15 cellular contexts compared by ENCODE assay signal in genomic region chrX:114046695-114047279, GRCh38.
DNase-seq lines count a peak whose midpoint lies in the region; ATAC-seq and TF ChIP-seq lines count a peak whose summit lies in the region.
"Had no signal": no experiment of that assay in that cellular context is flagged by ENCODE, and none has a peak within 500 bp of the region (broad histone marks: within the 10 kb centered on the region; RNA-seq: fewer than 3 reads in every experiment).

No MANE protein-coding gene starts in this region.

- H2BK5ac ChIP-seq in mesendoderm (ENCODE audit: low read length): no peak overlapping the region

- no peak overlapping the region for H2BK120ac ChIP-seq in mesendoderm (ENCODE audit: low read depth, low read length)

- H3K18ac ChIP-seq in mesendoderm (ENCODE audit: low read length): peak overlapping the region; percentile 56

- no peaks in the 10 kb centered on the region for H3K9me2 ChIP-seq in GM23338 (ENCODE audit: insufficient read depth)

- no peak overlapping the region for H2BK15ac ChIP-seq in mesendoderm (replicated peaks; ENCODE audit: low read depth)

- peak overlapping the region; percentile 30; the same call in 1 of the 2 replicates for H3K4me3 ChIP-seq in GM23338
- H3K4me3 ChIP-seq in mesendoderm (ENCODE audit: low read length): no peak overlapping the region
- H3K4me3 ChIP-seq in mucosa of descending colon: no peak overlapping the region
- H3K4me3 ChIP-seq: BLaER1 treated with 17β-estradiol and CSF1 and Interleukin-3, amounts not matched to agents 10 nM and 100 nM; GM12878 had no signal

- H3K9me3 ChIP-seq in mucosa of descending colon: no peaks in the 10 kb centered on the region
- H3K9me3 ChIP-seq: BLaER1 treated with 17β-estradiol and CSF1 and Interleukin-3, amounts not matched to agents 10 nM and 100 nM had no signal

- H3K9me3 Mint-ChIP-seq in GM23338 (no peaks in the 10 kb centered on the region; the same call in 2 of the 3 replicates), endothelial cell (ENCODE audit: unreplicated experiment) (no peaks in the 10 kb centered on the region)
- H3K9me3 Mint-ChIP-seq: CD8-positive, alpha-beta T cell had no signal

- H3K56ac ChIP-seq in mesendoderm (ENCODE audit: low read length): peak overlapping the region; percentile 15

- H3K4me1 Mint-ChIP-seq in GM23338 (peaks cover 14% of the 10 kb centered on the region; the same call in 2 of the 3 replicates), endothelial cell (ENCODE audit: unreplicated experiment) (peaks cover 8% of the 10 kb centered on the region)

- H3F3A ChIP-seq in GM23338 (replicated peaks; ENCODE audit: low read depth): 0 out of 2 replicates have a peak, but pooled peaks cover 8% of the 10 kb centered on the region

- H3K9ac ChIP-seq in mesendoderm (ENCODE audit: low read length): no peak overlapping the region
- H3K9ac ChIP-seq: BLaER1 treated with 17β-estradiol and CSF1 and Interleukin-3, amounts not matched to agents 10 nM and 100 nM had no signal

- no peaks in the 10 kb centered on the region for H4K20me1 ChIP-seq in GM23338 (replicated peaks; ENCODE audit: insufficient read depth)
- H4K20me1 ChIP-seq: BLaER1 treated with 17β-estradiol and CSF1 and Interleukin-3, amounts not matched to agents 10 nM and 100 nM had no signal

- peaks cover 12% of the 10 kb centered on the region for H3K4me1 ChIP-seq in GM23338 (ENCODE audit: insufficient read depth)
- no peaks in the 10 kb centered on the region for H3K4me1 ChIP-seq in mesendoderm (ENCODE audit: control insufficient read depth, low read depth, low read length)
- no peaks in the 10 kb centered on the region for H3K4me1 ChIP-seq in mucosa of descending colon (ENCODE audit: low read depth)
- H3K4me1 ChIP-seq: BLaER1 treated with 17β-estradiol and CSF1 and Interleukin-3, amounts not matched to agents 10 nM and 100 nM had no signal

- no peak overlapping the region for H4K8ac ChIP-seq in mesendoderm (ENCODE audit: low read depth, low read length)

- H3K27me3 Mint-ChIP-seq in GM23338 (ENCODE audit: insufficient read depth, low read depth, poor library complexity): peaks cover 4% of the 10 kb centered on the region
- peaks cover 1% of the 10 kb centered on the region for H3K27me3 Mint-ChIP-seq in endothelial cell (ENCODE audit: unreplicated experiment)

- no peak overlapping the region for H2AK5ac ChIP-seq in mesendoderm (ENCODE audit: low read length)

- no peak for TF ChIP-seq CTCF in GM23338 (conservative IDR thresholded peaks at IDR 0.05; ENCODE audit: low read depth in 2 of 2)
- no peak for TF ChIP-seq CTCF in endothelial cell (IDR thresholded peaks at IDR 0.05; ENCODE audit: unreplicated experiment)
- no peak for TF ChIP-seq CTCF in mucosa of descending colon (IDR thresholded peaks at IDR 0.05)

- H3K27ac Mint-ChIP-seq in GM23338 (no peak overlapping the region), endothelial cell (ENCODE audit: unreplicated experiment) (peak overlapping the region; percentile 36)
- H3K27ac Mint-ChIP-seq: CD8-positive, alpha-beta T cell had no signal

- DNase-seq in GM23338 (ENCODE audit: low spot score) (no peak), KBM-7 (peak; percentile 42), endothelial cell (ENCODE audit: low spot score) (no peak), mesendoderm (no peak), mucosa of descending colon (no peak), mesenteric fat pad (ENCODE audit: low spot score) (no peak)
- DNase-seq in activated T-cell treated with anti-CD3 and anti-CD28 coated beads, Interleukin-2, amount 50 U/mL, for 48 hours: no peak
- DNase-seq in activated naive CD4-positive, alpha-beta T cell treated with Interleukin-2 at 50 U/mL for 16 hours: no peak
- DNase-seq: 8988T; Calu3; CD8-positive, alpha-beta T cell; DMS79 treated with DMSO at 0.1 percent for 48 hours; HCEC 1CT had no signal

- H3K23ac ChIP-seq in mesendoderm (ENCODE audit: low read length): no peak overlapping the region

- no peak overlapping the region for H3K4ac ChIP-seq in mesendoderm (ENCODE audit: low read depth, low read length)

- H3K36me3 Mint-ChIP-seq in GM23338 (ENCODE audit: low read depth) (peaks cover 19% of the 10 kb centered on the region), endothelial cell (ENCODE audit: low read depth, unreplicated experiment) (no peaks in the 10 kb centered on the region)
- H3K36me3 Mint-ChIP-seq: CD8-positive, alpha-beta T cell had no signal

- H3K27me3 ChIP-seq in GM23338 (ENCODE audit: insufficient read depth): no peaks in the 10 kb centered on the region
- no peaks in the 10 kb centered on the region for H3K27me3 ChIP-seq in mesendoderm (ENCODE audit: insufficient read depth, low read length, poor library complexity)

- no peak overlapping the region for H3K4me3 Mint-ChIP-seq in GM23338
- no peak overlapping the region for H3K4me3 Mint-ChIP-seq in endothelial cell (ENCODE audit: unreplicated experiment)
- H3K4me3 Mint-ChIP-seq: CD8-positive, alpha-beta T cell had no signal

- H3K4me2 ChIP-seq in GM23338 (no peak overlapping the region; the same call in 1 of the 2 replicates), mesendoderm (ENCODE audit: low read length) (no peak overlapping the region)
- H3K4me2 ChIP-seq: BLaER1 treated with 17β-estradiol and CSF1 and Interleukin-3, amounts not matched to agents 10 nM and 100 nM had no signal

- H4K5ac ChIP-seq in mesendoderm (ENCODE audit: low read length): no peak overlapping the region

- no peak for ATAC-seq in GM23338
- ATAC-seq in mucosa of descending colon: no peak
- ATAC-seq: CD8-positive, alpha-beta T cell; GM12878 had no signal

- intact Hi-C loops in mucosa of descending colon (cut with DNase I, micrococcal nuclease): no loop called here

- in situ Hi-C loops in KBM-7 (cut with MboI; ENCODE audit: low pct_unique_long_range_greater_than_20kb, low sequenced_read_pairs): no loop called here

- no CpG with 5 or more reads among the region's 6 CpGs for WGBS in mesendoderm (ENCODE audit: extremely low coverage, insufficient coverage, low lambda C conversion rate)

- peaks cover 47% of the 10 kb centered on the region for H3K79me2 ChIP-seq in GM23338 (replicated peaks; ENCODE audit: insufficient read depth)
- H3K79me2 ChIP-seq in mesendoderm (ENCODE audit: control insufficient read depth, insufficient read depth, low read length): no peaks in the 10 kb centered on the region

- H3K27ac ChIP-seq in GM23338 (ENCODE audit: low read depth) (peak overlapping the region; percentile 32; the same call in 1 of the 2 replicates), mesendoderm (ENCODE audit: low read depth, low read length) (no peak overlapping the region)
- H3K27ac ChIP-seq: BLaER1 treated with 17β-estradiol and CSF1 and Interleukin-3, amounts not matched to agents 10 nM and 100 nM had no signal

- H3K36me3 ChIP-seq in GM23338 (ENCODE audit: insufficient read depth) (no peaks in the 10 kb centered on the region), mesendoderm (ENCODE audit: control insufficient read depth, insufficient read depth, low read length) (no peaks in the 10 kb centered on the region), mucosa of descending colon (ENCODE audit: low read depth) (no peaks in the 10 kb centered on the region)
- H3K36me3 ChIP-seq: BLaER1 treated with 17β-estradiol and CSF1 and Interleukin-3, amounts not matched to agents 10 nM and 100 nM had no signal

- H3K79me1 ChIP-seq in mesendoderm (ENCODE audit: low read length): no peaks in the 10 kb centered on the region

- H2AFZ ChIP-seq in GM23338: no peak overlapping the region

TF ChIP-seq in GM23338, 12 proteins besides CTCF, POLR2A, EP300 and RAD21 (continues in another document):
- TF ChIP-seq POLR2AphosphoS5 (IDR thresholded peaks at IDR 0.05; ENCODE audit: low read depth): no peak
